Comparison of ENCODE assay signal across 15 cellular contexts in the genomic region with DNA sequence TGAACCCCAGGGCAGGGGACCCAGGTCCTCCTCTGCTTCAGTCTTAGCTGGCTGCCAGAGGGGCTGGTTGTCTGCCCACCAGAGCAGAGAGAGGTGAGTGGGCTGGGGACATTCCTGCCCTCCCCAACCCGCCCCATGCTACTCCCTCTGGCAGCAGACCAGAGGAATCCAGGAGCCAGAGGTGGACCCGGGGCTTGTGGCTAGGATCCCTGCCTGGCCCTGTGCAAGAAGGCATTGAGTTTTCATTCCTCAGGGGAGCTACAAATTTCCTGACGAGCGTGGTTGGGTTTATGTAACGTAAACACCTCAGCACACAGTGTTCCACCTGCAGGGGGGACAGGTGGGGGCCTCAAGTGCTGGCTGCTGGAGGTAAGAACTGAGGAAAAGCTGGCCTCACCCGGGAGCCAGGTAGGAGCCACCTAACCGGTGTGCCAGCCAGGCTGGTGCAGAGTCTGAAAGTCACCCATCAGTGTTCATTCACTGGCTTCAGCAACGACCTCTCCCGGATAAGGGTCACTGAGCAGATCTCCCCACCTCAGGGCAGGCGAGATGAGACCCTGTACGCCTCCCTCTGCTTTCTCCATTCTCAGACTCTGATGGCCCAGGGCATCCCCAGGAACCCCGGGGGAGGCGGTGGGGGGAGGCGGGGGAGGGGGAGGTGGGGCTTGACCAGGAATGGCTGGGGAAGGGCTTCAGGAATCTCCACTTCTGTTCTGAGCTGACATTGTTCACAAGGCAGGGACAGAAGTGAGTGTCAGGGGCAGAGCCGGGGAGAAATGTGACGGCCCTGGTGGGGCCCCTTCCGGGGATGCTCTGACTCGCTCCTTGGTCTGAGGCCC.
DNase-seq lines count a peak whose midpoint lies in the region; ATAC-seq and TF ChIP-seq lines count a peak whose summit lies in the region.
"Had no signal": no experiment of that assay in that cellular context is flagged by ENCODE, and none has a peak within 500 bp of the region (broad histone marks: within the 10 kb centered on the region; RNA-seq: fewer than 3 reads in every experiment).

No MANE protein-coding gene starts in this region.

- intact Hi-C loops in heart right ventricle (cut with DNase I): no loop called here
- intact Hi-C loops in sciatic nerve (cut with DNase I): no loop called here

- H3K9me3 ChIP-seq in HEK293 (ENCODE audit: control insufficient read depth, insufficient read depth, low read depth, low read length) (no peaks in the 10 kb centered on the region), Peyer's patch (no peaks in the 10 kb centered on the region), heart right ventricle (no peaks in the 10 kb centered on the region)
- H3K9me3 ChIP-seq: BLaER1 treated with 17β-estradiol and CSF1 and Interleukin-3, amounts not matched to agents 10 nM and 100 nM had no signal

- POLR2A ChIA-PET in HEK293 (lab: Yijun Ruan, JAX): no interaction called here
- POLR2A ChIA-PET in HEK293T (lab: Yijun Ruan, JAX): no interaction called here

- CTCF ChIA-PET in HEK293 (lab: Yijun Ruan, JAX): no interaction called here
- CTCF ChIA-PET in HEK293T (lab: Yijun Ruan, JAX): interaction anchor here (0.6 to 1.0 kb wide), 2 partner anchors 98 to 109 kb away, joined by 3 read pairs; no protein-coding TSS in a partner anchor

- peak in 6 of 8 donors; percentile 3 to 9 (median 4) for ATAC-seq in heart right ventricle
- no peak for ATAC-seq in sciatic nerve
- ATAC-seq in HG02678 (IDR thresholded peaks at IDR 0.05; ENCODE audit: unreplicated experiment): no peak
- ATAC-seq: activated CD8-positive, alpha-beta memory T cell treated with anti-CD3 and anti-CD28 coated beads, Interleukin-2, amount 10 ng/mL, durations not matched to agents 7 days and 5 days; activated naive CD4-positive, alpha-beta T cell treated with anti-CD3 and anti-CD28 coated beads, Interleukin-2, amount 50 U/mL, for 72 hours; GM12878; K562 had no signal

- TF ChIP-seq POLR2A in Peyer's patch (IDR thresholded peaks at IDR 0.05): no peak

- no peak overlapping the region for H3K4me3 ChIP-seq in HEK293 (ENCODE audit: low read depth, low read length)
- no peak overlapping the region for H3K4me3 ChIP-seq in Peyer's patch
- H3K4me3 ChIP-seq in heart right ventricle: no peak overlapping the region
- H3K4me3 ChIP-seq: BLaER1 treated with 17β-estradiol and CSF1 and Interleukin-3, amounts not matched to agents 10 nM and 100 nM; GM12878; K562; SK-N-MC had no signal

- WGBS in heart right ventricle, 2 donors: 57 to 68% methylated on average over 18 of the region's 18 CpGs

- DNase-seq in Peyer's patch (peak in 2 of 3 donors; percentile 32 to 38), heart right ventricle (no peak), sciatic nerve (ENCODE audit: low spot score) (peak; percentile 48), HEK293T (ENCODE audit: extremely low spot score) (no peak), GM19238 (ENCODE audit: insufficient read length, low spot score) (no peak), NOMO-1 treated with DMSO at 0.1 percent for 48 hours (lab: John Stamatoyannopoulos, UW; ENCODE audit: unreplicated experiment) (no peak)
- DNase-seq: activated CD8-positive, alpha-beta memory T cell treated with anti-CD3 and anti-CD28 coated beads, Interleukin-2, amount 10 ng/mL, durations not matched to agents 7 days and 5 days; NCI-H1436 had no signal

- H3K27ac ChIP-seq in HEK293 (ENCODE audit: extremely low read depth, low read depth, low read length) (no peak overlapping the region), Peyer's patch (no peak overlapping the region), heart right ventricle (peak overlapping the region; percentile 72 to 93 (median 89))
- H3K27ac ChIP-seq: BLaER1 treated with 17β-estradiol and CSF1 and Interleukin-3, amounts not matched to agents 10 nM and 100 nM; SK-N-MC had no signal

- no peaks in the 10 kb centered on the region for H3K36me3 ChIP-seq in HEK293 (ENCODE audit: control insufficient read depth in 2 of 2, insufficient read depth in 1 of 2, low read length in 2 of 2)
- no peaks in the 10 kb centered on the region for H3K36me3 ChIP-seq in Peyer's patch
- H3K36me3 ChIP-seq in heart right ventricle: no peaks in the 10 kb centered on the region
- H3K36me3 ChIP-seq: BLaER1 treated with 17β-estradiol and CSF1 and Interleukin-3, amounts not matched to agents 10 nM and 100 nM had no signal

- TF ChIP-seq CTCF in HEK293 (tag by site-specific recombination; IDR thresholded peaks at IDR 0.05) (no peak), Peyer's patch (IDR thresholded peaks at IDR 0.05) (no peak), heart right ventricle (IDR thresholded peaks at IDR 0.05) (no peak)

- H3K4me1 ChIP-seq in HEK293 (ENCODE audit: control insufficient read depth, insufficient read depth, low read length) (no peaks in the 10 kb centered on the region), Peyer's patch (no peaks in the 10 kb centered on the region), heart right ventricle (peaks cover 12 to 61% (median 47%) of the 10 kb centered on the region in 9 donors)

- H3K27me3 ChIP-seq in Peyer's patch (no peaks in the 10 kb centered on the region), heart right ventricle (no peaks in the 10 kb centered on the region)
- H3K27me3 ChIP-seq: BLaER1 treated with 17β-estradiol and CSF1 and Interleukin-3, amounts not matched to agents 10 nM and 100 nM had no signal

TF ChIP-seq in HEK293, 187 proteins besides CTCF, POLR2A, EP300 and RAD21 (continues in another document):
- TF ChIP-seq ZFHX2 (tag by site-specific recombination; conservative IDR thresholded peaks at IDR 0.05): no peak
- TF ChIP-seq, protein P1, sequence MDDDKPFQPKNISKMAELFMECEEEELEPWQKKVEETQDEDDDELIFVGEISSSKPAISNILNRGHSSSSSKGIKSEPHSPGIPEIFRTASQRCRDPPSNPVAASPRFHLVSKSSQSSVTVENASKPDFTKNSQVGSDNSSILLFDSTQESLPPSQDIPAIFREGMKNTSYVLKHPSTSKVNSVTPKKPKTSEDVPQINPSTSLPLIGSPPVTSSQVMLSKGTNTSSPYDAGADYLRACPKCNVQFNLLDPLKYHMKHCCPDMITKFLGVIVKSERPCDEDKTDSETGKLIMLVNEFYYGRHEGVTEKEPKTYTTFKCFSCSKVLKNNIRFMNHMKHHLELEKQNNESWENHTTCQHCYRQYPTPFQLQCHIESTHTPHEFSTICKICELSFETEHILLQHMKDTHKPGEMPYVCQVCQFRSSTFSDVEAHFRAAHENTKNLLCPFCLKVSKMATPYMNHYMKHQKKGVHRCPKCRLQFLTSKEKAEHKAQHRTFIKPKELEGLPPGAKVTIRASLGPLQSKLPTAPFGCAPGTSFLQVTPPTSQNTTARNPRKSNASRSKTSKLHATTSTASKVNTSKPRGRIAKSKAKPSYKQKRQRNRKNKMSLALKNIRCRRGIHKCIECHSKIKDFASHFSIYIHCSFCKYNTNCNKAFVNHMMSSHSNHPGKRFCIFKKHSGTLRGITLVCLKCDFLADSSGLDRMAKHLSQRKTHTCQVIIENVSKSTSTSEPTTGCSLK (tag by site-specific recombination; IDR thresholded peaks at IDR 0.05): no peak
- TF ChIP-seq ZIC2 (tag by site-specific recombination; IDR thresholded peaks at IDR 0.05): peak; percentile 82

TF ChIP-seq in HEK293T, 16 proteins besides CTCF, POLR2A, EP300 and RAD21:
- no peak for TF ChIP-seq ZNF384 (IDR thresholded peaks at IDR 0.05)
- TF ChIP-seq L3MBTL2 (conservative IDR thresholded peaks at IDR 0.05): no peak
- no peak for TF ChIP-seq LEF1 (IDR thresholded peaks at IDR 0.05; ENCODE audit: borderline replicate concordance)
- no peak for TF ChIP-seq HDGF (IDR thresholded peaks at IDR 0.05; ENCODE audit: borderline replicate concordance)
- TF ChIP-seq FOXA1 (IDR thresholded peaks at IDR 0.05): no peak
- TF ChIP-seq ELF4 (IDR thresholded peaks at IDR 0.05): no peak
- TF ChIP-seq ARNT (IDR thresholded peaks at IDR 0.05): no peak
- no peak for TF ChIP-seq FOXM1 (IDR thresholded peaks at IDR 0.05; ENCODE audit: borderline replicate concordance)
- no peak for TF ChIP-seq SUZ12 (IDR thresholded peaks at IDR 0.05)
- TF ChIP-seq BHLHE40 (IDR thresholded peaks at IDR 0.05; ENCODE audit: borderline replicate concordance): no peak

Comparison
In these comparisons a context has a peak if more than half of its experiments do, and no peak if none do; other contexts are left out.
1. H3K27ac ChIP-seq: peak in heart right ventricle (10 of 10); none in HEK293 (single experiment) and Peyer's patch (0 of 4).
2. DNase-seq: peak in Peyer's patch (2 of 3) and sciatic nerve (single experiment); none in heart right ventricle (0 of 2), HEK293T (single experiment), GM19238 (single experiment) and NOMO-1 treated with DMSO at 0.1 percent for 48 hours (single experiment).
3. ATAC-seq: peak in heart right ventricle (6 of 8); none in sciatic nerve (single experiment) and HG02678 (single experiment).